Comparison of ENCODE assay signal across 28 cellular contexts in genomic region chr11:134341805-134342571, GRCh38.
"Had no signal": no experiment of that assay in that cellular context is flagged by ENCODE, and none has a peak within 500 bp of the region (broad histone marks: within the 10 kb centered on the region; RNA-seq: fewer than 3 reads in every experiment).

No MANE protein-coding gene starts in this region.

- FAIRE-seq: pancreas had no signal

- H3K36me3 ChIP-seq: breast epithelium, esophagus muscularis mucosa, left lung, lower lobe of right lung, neutrophil, pancreas, transverse colon, uterus had no signal

- H3K36me3 Mint-ChIP-seq: activated CD4-positive, alpha-beta memory T cell treated with anti-CD3 and anti-CD28 coated beads for 36 hours; activated naive CD4-positive, alpha-beta T cell treated with anti-CD3 and anti-CD28 coated beads, Interleukin-2, amount 50 U/mL, for 24 hours had no signal

- DNase-seq: activated CD4-positive, alpha-beta memory T cell treated with anti-CD3 and anti-CD28 coated beads for 36 hours; activated CD4-positive, alpha-beta T cell treated with anti-CD3 and anti-CD28 coated beads, Interleukin-2, amount 10 ng/mL, durations not matched to agents 24 days and 14 days; activated naive CD8-positive, alpha-beta T cell treated with anti-CD3 and anti-CD28 coated beads, Interleukin-2, amount 50 U/mL, for 24 hours; activated T-cell treated with anti-CD3 and anti-CD28 coated beads, Interleukin-2, amount 50 U/mL, for 48 hours; amygdala; central memory CD4-positive, alpha-beta T cell; foreskin keratinocyte; left lung; lower lobe of right lung; mucosa of descending colon; pancreas; psoas muscle; stimulated activated CD4-positive, alpha-beta T cell treated with anti-CD3 and anti-CD28 coated beads, Interleukin-15, amount 100 ng/mL, for 24 hours; stimulated activated CD4-positive, alpha-beta T cell treated with anti-CD3 and anti-CD28 coated beads, Interleukin-2, amount 100 ng/mL, for 24 hours; stimulated activated naive CD4-positive, alpha-beta T cell treated with Interleukin-2 at 50 U/mL for 16 hours; T-helper 17 cell; T1000; transverse colon; uterus; WERI-Rb-1 had no signal

- H3K27ac Mint-ChIP-seq: activated CD4-positive, alpha-beta memory T cell treated with anti-CD3 and anti-CD28 coated beads for 36 hours; activated CD4-positive, alpha-beta T cell treated with anti-CD3 and anti-CD28 coated beads, Interleukin-2, amount 10 ng/mL, durations not matched to agents 24 days and 14 days; activated naive CD4-positive, alpha-beta T cell treated with anti-CD3 and anti-CD28 coated beads, Interleukin-2, amount 50 U/mL, for 24 hours; activated naive CD8-positive, alpha-beta T cell treated with anti-CD3 and anti-CD28 coated beads, Interleukin-2, amount 50 U/mL, for 24 hours; activated T-helper 2 cell treated with anti-CD3 and anti-CD28 coated beads, Interferon-gamma antibody, Interleukin-2, Interleukin-4, amounts not matched to agents 10 μg/mL and 5 μg/mL and 100 μg/mL, durations not matched to agents 14 hours and 24 hours and 36 hours; nephron; T-helper 17 cell had no signal

- H3K9me3 ChIP-seq: breast epithelium, esophagus muscularis mucosa, left lung, lower lobe of right lung, mucosa of descending colon, neutrophil, pancreas, psoas muscle, transverse colon, uterus had no signal

- H3K27me3 Mint-ChIP-seq: activated CD4-positive, alpha-beta memory T cell treated with anti-CD3 and anti-CD28 coated beads for 36 hours; activated CD4-positive, alpha-beta T cell treated with anti-CD3 and anti-CD28 coated beads, Interleukin-2, amount 10 ng/mL, durations not matched to agents 24 days and 14 days; activated naive CD4-positive, alpha-beta T cell treated with anti-CD3 and anti-CD28 coated beads, Interleukin-2, amount 50 U/mL, for 24 hours; activated naive CD8-positive, alpha-beta T cell treated with anti-CD3 and anti-CD28 coated beads, Interleukin-2, amount 50 U/mL, for 24 hours had no signal

- H3K4me3 Mint-ChIP-seq: activated CD4-positive, alpha-beta memory T cell treated with anti-CD3 and anti-CD28 coated beads for 36 hours; activated CD4-positive, alpha-beta T cell treated with anti-CD3 and anti-CD28 coated beads, Interleukin-2, amount 10 ng/mL, durations not matched to agents 24 days and 14 days; activated naive CD4-positive, alpha-beta T cell treated with anti-CD3 and anti-CD28 coated beads, Interleukin-2, amount 50 U/mL, for 24 hours; activated naive CD8-positive, alpha-beta T cell treated with anti-CD3 and anti-CD28 coated beads, Interleukin-2, amount 50 U/mL, for 24 hours; nephron; T-helper 17 cell had no signal

- ATAC-seq: activated CD4-positive, CD25-positive, alpha-beta regulatory T cell treated with anti-CD3 and anti-CD28 coated beads, Interleukin-2, amount 50 U/mL, for 24 hours; activated naive CD8-positive, alpha-beta T cell treated with anti-CD3 and anti-CD28 coated beads, Interleukin-2, amount 50 U/mL, for 24 hours; foreskin keratinocyte; left lung; lower lobe of right lung; mucosa of descending colon; pancreas; psoas muscle; SK-N-SH treated with all-trans-retinoic acid at 6 μM for 48 hours; T-helper 17 cell had no signal

- H3K4me1 Mint-ChIP-seq: activated CD4-positive, alpha-beta T cell treated with anti-CD3 and anti-CD28 coated beads, Interleukin-2, amount 10 ng/mL, durations not matched to agents 24 days and 14 days; activated naive CD4-positive, alpha-beta T cell treated with anti-CD3 and anti-CD28 coated beads, Interleukin-2, amount 50 U/mL, for 24 hours; activated naive CD8-positive, alpha-beta T cell treated with anti-CD3 and anti-CD28 coated beads, Interleukin-2, amount 50 U/mL, for 24 hours; T-helper 17 cell had no signal

- H3K9me3 Mint-ChIP-seq: activated CD4-positive, alpha-beta memory T cell treated with anti-CD3 and anti-CD28 coated beads for 36 hours; activated CD4-positive, alpha-beta T cell treated with anti-CD3 and anti-CD28 coated beads, Interleukin-2, amount 10 ng/mL, durations not matched to agents 24 days and 14 days; activated naive CD4-positive, alpha-beta T cell treated with anti-CD3 and anti-CD28 coated beads, Interleukin-2, amount 50 U/mL, for 24 hours; activated naive CD8-positive, alpha-beta T cell treated with anti-CD3 and anti-CD28 coated beads, Interleukin-2, amount 50 U/mL, for 24 hours; activated T-helper 2 cell treated with anti-CD3 and anti-CD28 coated beads, Interferon-gamma antibody, Interleukin-2, Interleukin-4, amounts not matched to agents 10 μg/mL and 5 μg/mL and 100 μg/mL, durations not matched to agents 14 hours and 24 hours and 36 hours; nephron had no signal

- H3K4me1 ChIP-seq: breast epithelium, esophagus muscularis mucosa, foreskin keratinocyte, left lung, lower lobe of right lung, pancreas, psoas muscle, uterus had no signal

- H3K27me3 ChIP-seq: breast epithelium, foreskin keratinocyte, pancreas, transverse colon, uterus had no signal

- H3K27ac ChIP-seq: breast epithelium, esophagus muscularis mucosa, foreskin keratinocyte, left lung, lower lobe of right lung, neutrophil, pancreas, psoas muscle, transverse colon, uterus, WERI-Rb-1 had no signal

- H3K4me3 ChIP-seq: breast epithelium, esophagus muscularis mucosa, left lung, lower lobe of right lung, mucosa of descending colon, pancreas, psoas muscle, transverse colon, uterus had no signal
